Comparison of ENCODE assay signal across 27 cellular contexts in genomic region chr2:104538082-104538481, GRCh38.
DNase-seq lines count a peak whose midpoint lies in the region; ATAC-seq and TF ChIP-seq lines count a peak whose summit lies in the region.
"Had no signal": no experiment of that assay in that cellular context is flagged by ENCODE, and none has a peak within 500 bp of the region (broad histone marks: within the 10 kb centered on the region; RNA-seq: fewer than 3 reads in every experiment).

No MANE protein-coding gene starts in this region.

- H3K9me2 ChIP-seq in GM23338 (ENCODE audit: insufficient read depth), result no peaks in the 10 kb centered on the region

- peak overlapping the region; percentile 57 for H3K4me2 ChIP-seq in BLaER1
- no peak overlapping the region for H3K4me2 ChIP-seq in GM23338
- H3K4me2 ChIP-seq: A549, KMS-11, PC-9 had no signal

- H3K9ac ChIP-seq in BLaER1, result no peak overlapping the region
- H3K9ac ChIP-seq: KMS-11 had no signal

- H4K20me1 ChIP-seq in BLaER1 (no peaks in the 10 kb centered on the region), GM23338 (replicated peaks; ENCODE audit: insufficient read depth) (no peaks in the 10 kb centered on the region)

- H3K4me1 Mint-ChIP-seq in GM23338, result peaks cover 8% of the 10 kb centered on the region
- H3K4me1 Mint-ChIP-seq in nephron progenitor cell, result peaks cover 23% of the 10 kb centered on the region
- H3K4me1 Mint-ChIP-seq: CD8-positive, alpha-beta memory T cell had no signal

- H3K27ac Mint-ChIP-seq in GM23338 (no peak overlapping the region), nephron progenitor cell (no peak overlapping the region)
- H3K27ac Mint-ChIP-seq: CD8-positive, alpha-beta memory T cell; IgD-negative memory B cell had no signal

- H3K4me1 ChIP-seq in BLaER1, result peaks cover 26% of the 10 kb centered on the region
- H3K4me1 ChIP-seq in GM23338 (ENCODE audit: insufficient read depth), result no peaks in the 10 kb centered on the region
- H3K4me1 ChIP-seq in right cardiac atrium (ENCODE audit: control insufficient read depth, insufficient read depth, low read length), result no peaks in the 10 kb centered on the region
- H3K4me1 ChIP-seq: A549, SJSA1 had no signal

- no peaks in the 10 kb centered on the region for H3K79me2 ChIP-seq in GM23338 (replicated peaks; ENCODE audit: insufficient read depth)

- no peaks in the 10 kb centered on the region for H3K36me3 Mint-ChIP-seq in GM23338 (ENCODE audit: low read depth)
- H3K36me3 Mint-ChIP-seq in nephron progenitor cell (ENCODE audit: low read depth), result no peaks in the 10 kb centered on the region
- H3K36me3 Mint-ChIP-seq: CD14-positive monocyte; CD8-positive, alpha-beta memory T cell; IgD-negative memory B cell had no signal

- H3K36me3 ChIP-seq in BLaER1 (no peaks in the 10 kb centered on the region), GM23338 (ENCODE audit: insufficient read depth) (no peaks in the 10 kb centered on the region)
- H3K36me3 ChIP-seq: SJSA1 had no signal

- H3K9me3 ChIP-seq in BLaER1 (no peaks in the 10 kb centered on the region), right cardiac atrium (ENCODE audit: control insufficient read depth, low read length) (no peaks in the 10 kb centered on the region)
- H3K9me3 ChIP-seq: A549, SJSA1 had no signal

- H3K27ac ChIP-seq in BLaER1, result no peak overlapping the region
- H3K27ac ChIP-seq in GM23338 (ENCODE audit: low read depth), result no peak overlapping the region
- no peak overlapping the region for H3K27ac ChIP-seq in right cardiac atrium (ENCODE audit: low read length)
- H3K27ac ChIP-seq: A549, KMS-11, PC-9, SJSA1 had no signal

- DNase-seq in GM23338 (ENCODE audit: low spot score) (no peak), UCSD-AML1 (lab: John Stamatoyannopoulos, UW; ENCODE audit: unreplicated experiment) (peak; percentile 41), nephron progenitor cell (no peak), C1 segment of cervical spinal cord (lab: John Stamatoyannopoulos, UW) (no peak), cortex of kidney (lab: John Stamatoyannopoulos, UW) (no peak), right cardiac atrium (no peak)
- DNase-seq: AML-193; CD8-positive, alpha-beta memory T cell; DMS 273 treated with DMSO at 0.1 percent for 48 hours; DMS79; EL; GDM1; GOT3; NCI-H1092; NCI-H2029; NCI-H226; NCI-H524; PC-9; Right ventricle myocardium superior had no signal

- H3K4me3 Mint-ChIP-seq in GM23338, result no peak overlapping the region
- H3K4me3 Mint-ChIP-seq in nephron progenitor cell, result peak overlapping the region; percentile 44
- H3K4me3 Mint-ChIP-seq: CD14-positive monocyte; CD8-positive, alpha-beta memory T cell; IgD-negative memory B cell had no signal

- intact Hi-C loops in right cardiac atrium (cut with DNase I), result no loop called here

- ATAC-seq in GM23338, result peak; percentile 32; the same call in 1 of the 3 replicates
- no peak for ATAC-seq in right cardiac atrium
- ATAC-seq: A549, GM12878, HCT116 had no signal

- H3K27me3 Mint-ChIP-seq in GM23338 (ENCODE audit: insufficient read depth, low read depth, poor library complexity) (peaks cover 6% of the 10 kb centered on the region), nephron progenitor cell (ENCODE audit: low read depth, poor library complexity) (peaks cover 18% of the 10 kb centered on the region)
- H3K27me3 Mint-ChIP-seq: CD8-positive, alpha-beta memory T cell had no signal

- H3K9me3 Mint-ChIP-seq in GM23338 (no peaks in the 10 kb centered on the region), nephron progenitor cell (peaks cover 7% of the 10 kb centered on the region)

- H3K27me3 ChIP-seq in BLaER1 (no peaks in the 10 kb centered on the region), GM23338 (ENCODE audit: insufficient read depth) (no peaks in the 10 kb centered on the region), right cardiac atrium (ENCODE audit: control insufficient read depth, insufficient read depth) (no peaks in the 10 kb centered on the region)
- H3K27me3 ChIP-seq: SJSA1 had no signal

- 40% methylated on average over 7 of the region's 7 CpGs for WGBS in right cardiac atrium

- TF ChIP-seq CTCF in GM23338 (conservative IDR thresholded peaks at IDR 0.05; ENCODE audit: low read depth in 2 of 2), result no peak
- TF ChIP-seq CTCF in nephron progenitor cell (IDR thresholded peaks at IDR 0.05), result no peak

- no peaks in the 10 kb centered on the region for H3F3A ChIP-seq in GM23338 (replicated peaks; ENCODE audit: low read depth)

- H3K4me3 ChIP-seq in BLaER1 (no peak overlapping the region), GM23338 (no peak overlapping the region), right cardiac atrium (ENCODE audit: low read length) (no peak overlapping the region)
- H3K4me3 ChIP-seq: A549, GM12878, PC-9, SJSA1 had no signal

- no peak overlapping the region for H2AFZ ChIP-seq in GM23338
- H2AFZ ChIP-seq: PC-9 had no signal

TF ChIP-seq in GM23338, 12 proteins besides CTCF, POLR2A, EP300 and RAD21 (continues in another document):
- TF ChIP-seq, protein P1, sequence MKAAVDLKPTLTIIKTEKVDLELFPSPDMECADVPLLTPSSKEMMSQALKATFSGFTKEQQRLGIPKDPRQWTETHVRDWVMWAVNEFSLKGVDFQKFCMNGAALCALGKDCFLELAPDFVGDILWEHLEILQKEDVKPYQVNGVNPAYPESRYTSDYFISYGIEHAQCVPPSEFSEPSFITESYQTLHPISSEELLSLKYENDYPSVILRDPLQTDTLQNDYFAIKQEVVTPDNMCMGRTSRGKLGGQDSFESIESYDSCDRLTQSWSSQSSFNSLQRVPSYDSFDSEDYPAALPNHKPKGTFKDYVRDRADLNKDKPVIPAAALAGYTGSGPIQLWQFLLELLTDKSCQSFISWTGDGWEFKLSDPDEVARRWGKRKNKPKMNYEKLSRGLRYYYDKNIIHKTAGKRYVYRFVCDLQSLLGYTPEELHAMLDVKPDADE (IDR thresholded peaks at IDR 0.05), result no peak
- no peak for TF ChIP-seq JUNB (IDR thresholded peaks at IDR 0.05; ENCODE audit: unreplicated experiment)
- TF ChIP-seq EZH2 (IDR thresholded peaks at IDR 0.05; ENCODE audit: low read depth, unreplicated experiment), result no peak
- TF ChIP-seq NANOG (IDR thresholded peaks at IDR 0.05; ENCODE audit: borderline replicate concordance), result no peak
- TF ChIP-seq POLR2AphosphoS5 (IDR thresholded peaks at IDR 0.05; ENCODE audit: low read depth), result no peak
- no peak for TF ChIP-seq CREB1 (CRISPR knock-in tag; IDR thresholded peaks at IDR 0.05; ENCODE audit: low read depth)
- TF ChIP-seq ZNF462 (CRISPR knock-in tag; IDR thresholded peaks at IDR 0.05), result no peak
- no peak for TF ChIP-seq EZH2phosphoT487 (IDR thresholded peaks at IDR 0.05; ENCODE audit: unreplicated experiment)
- TF ChIP-seq ZNF114 (CRISPR knock-in tag; IDR thresholded peaks at IDR 0.05), result no peak
- TF ChIP-seq STAT1 (IDR thresholded peaks at IDR 0.05; ENCODE audit: unreplicated experiment), result no peak
